Comparison of ENCODE assay signal across 1 cellular context in the genomic region with DNA sequence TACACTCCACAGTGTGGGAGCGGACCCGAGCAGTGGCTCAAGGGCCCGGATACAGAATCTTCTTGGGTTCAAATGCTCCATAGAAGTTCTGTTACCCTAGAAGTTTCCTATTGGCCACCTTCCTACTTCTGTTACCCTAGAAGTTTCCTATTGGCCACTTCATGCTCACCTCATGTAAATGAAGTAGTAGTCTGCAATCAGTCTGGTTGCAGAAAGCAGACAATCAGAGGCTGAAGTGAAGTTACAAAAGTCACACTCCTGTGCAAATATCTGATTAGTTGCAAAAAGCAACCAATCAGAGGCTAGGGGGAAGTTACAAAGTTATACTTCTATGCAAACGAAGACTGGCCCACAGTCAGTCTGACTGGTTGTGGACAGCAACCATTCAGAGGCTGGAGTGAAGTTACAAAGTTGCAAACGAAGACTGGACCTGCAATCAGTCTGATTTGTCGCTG.
TF ChIP-seq lines count a peak whose summit lies in the region.

No MANE protein-coding gene starts in this region.

TF ChIP-seq in SK-N-SH treated with all-trans-retinoic acid at 6 μM for 48 hours, 23 proteins besides CTCF, POLR2A, EP300 and RAD21 (continued from another document):
- TF ChIP-seq, protein P1, sequence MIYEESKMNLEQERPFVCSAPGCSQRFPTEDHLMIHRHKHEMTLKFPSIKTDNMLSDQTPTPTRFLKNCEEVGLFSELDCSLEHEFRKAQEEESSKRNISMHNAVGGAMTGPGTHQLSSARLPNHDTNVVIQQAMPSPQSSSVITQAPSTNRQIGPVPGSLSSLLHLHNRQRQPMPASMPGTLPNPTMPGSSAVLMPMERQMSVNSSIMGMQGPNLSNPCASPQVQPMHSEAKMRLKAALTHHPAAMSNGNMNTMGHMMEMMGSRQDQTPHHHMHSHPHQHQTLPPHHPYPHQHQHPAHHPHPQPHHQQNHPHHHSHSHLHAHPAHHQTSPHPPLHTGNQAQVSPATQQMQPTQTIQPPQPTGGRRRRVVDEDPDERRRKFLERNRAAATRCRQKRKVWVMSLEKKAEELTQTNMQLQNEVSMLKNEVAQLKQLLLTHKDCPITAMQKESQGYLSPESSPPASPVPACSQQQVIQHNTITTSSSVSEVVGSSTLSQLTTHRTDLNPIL (CRISPR knock-in tag; IDR thresholded peaks at IDR 0.05; ENCODE audit: low read depth) = no peak
- no peak for TF ChIP-seq ESRRG (CRISPR knock-in tag; IDR thresholded peaks at IDR 0.05)
- no peak for TF ChIP-seq OSR1 (CRISPR knock-in tag; IDR thresholded peaks at IDR 0.05)
- no peak for TF ChIP-seq ZC3H10 (CRISPR knock-in tag; IDR thresholded peaks at IDR 0.05)
- no peak for TF ChIP-seq TOX (CRISPR knock-in tag; IDR thresholded peaks at IDR 0.05; ENCODE audit: borderline replicate concordance)
- no peak for TF ChIP-seq ZNF565 (CRISPR knock-in tag; conservative IDR thresholded peaks at IDR 0.05; ENCODE audit: low read depth)
- TF ChIP-seq PPARA (CRISPR knock-in tag; IDR thresholded peaks at IDR 0.05; ENCODE audit: borderline replicate concordance) = no peak
- no peak for TF ChIP-seq GLIS3 (CRISPR knock-in tag; IDR thresholded peaks at IDR 0.05)
- TF ChIP-seq RARB (CRISPR knock-in tag; IDR thresholded peaks at IDR 0.05) = no peak
- TF ChIP-seq ZFP3 (CRISPR knock-in tag; IDR thresholded peaks at IDR 0.05) = no peak
- no peak for TF ChIP-seq CSDC2 (CRISPR knock-in tag; IDR thresholded peaks at IDR 0.05)
- no peak for TF ChIP-seq BACH2 (CRISPR knock-in tag; IDR thresholded peaks at IDR 0.05; ENCODE audit: borderline replicate concordance)
- TF ChIP-seq SNAI2 (CRISPR knock-in tag; IDR thresholded peaks at IDR 0.05) = no peak
- TF ChIP-seq, protein P2, sequence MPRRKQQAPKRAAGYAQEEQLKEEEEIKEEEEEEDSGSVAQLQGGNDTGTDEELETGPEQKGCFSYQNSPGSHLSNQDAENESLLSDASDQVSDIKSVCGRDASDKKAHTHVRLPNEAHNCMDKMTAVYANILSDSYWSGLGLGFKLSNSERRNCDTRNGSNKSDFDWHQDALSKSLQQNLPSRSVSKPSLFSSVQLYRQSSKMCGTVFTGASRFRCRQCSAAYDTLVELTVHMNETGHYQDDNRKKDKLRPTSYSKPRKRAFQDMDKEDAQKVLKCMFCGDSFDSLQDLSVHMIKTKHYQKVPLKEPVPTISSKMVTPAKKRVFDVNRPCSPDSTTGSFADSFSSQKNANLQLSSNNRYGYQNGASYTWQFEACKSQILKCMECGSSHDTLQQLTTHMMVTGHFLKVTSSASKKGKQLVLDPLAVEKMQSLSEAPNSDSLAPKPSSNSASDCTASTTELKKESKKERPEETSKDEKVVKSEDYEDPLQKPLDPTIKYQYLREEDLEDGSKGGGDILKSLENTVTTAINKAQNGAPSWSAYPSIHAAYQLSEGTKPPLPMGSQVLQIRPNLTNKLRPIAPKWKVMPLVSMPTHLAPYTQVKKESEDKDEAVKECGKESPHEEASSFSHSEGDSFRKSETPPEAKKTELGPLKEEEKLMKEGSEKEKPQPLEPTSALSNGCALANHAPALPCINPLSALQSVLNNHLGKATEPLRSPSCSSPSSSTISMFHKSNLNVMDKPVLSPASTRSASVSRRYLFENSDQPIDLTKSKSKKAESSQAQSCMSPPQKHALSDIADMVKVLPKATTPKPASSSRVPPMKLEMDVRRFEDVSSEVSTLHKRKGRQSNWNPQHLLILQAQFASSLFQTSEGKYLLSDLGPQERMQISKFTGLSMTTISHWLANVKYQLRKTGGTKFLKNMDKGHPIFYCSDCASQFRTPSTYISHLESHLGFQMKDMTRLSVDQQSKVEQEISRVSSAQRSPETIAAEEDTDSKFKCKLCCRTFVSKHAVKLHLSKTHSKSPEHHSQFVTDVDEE (CRISPR knock-in tag; IDR thresholded peaks at IDR 0.05) = no peak
